ENCODE assay signal across 1 cellular context in genomic region chr1:43839056-43839455, GRCh38.
TF ChIP-seq lines count a peak whose summit lies in the region.

No MANE protein-coding gene starts in this region.

TF ChIP-seq in GM23338, 12 proteins besides CTCF, POLR2A, EP300 and RAD21 (continued from another document):
- TF ChIP-seq ETS1 (IDR thresholded peaks at IDR 0.05) (no peak), STAT1 (IDR thresholded peaks at IDR 0.05; ENCODE audit: unreplicated experiment) (no peak), EZH2phosphoT487 (IDR thresholded peaks at IDR 0.05; ENCODE audit: unreplicated experiment) (no peak), ZNF462 (CRISPR knock-in tag; IDR thresholded peaks at IDR 0.05) (no peak), ZNF114 (CRISPR knock-in tag; IDR thresholded peaks at IDR 0.05) (no peak), NANOG (IDR thresholded peaks at IDR 0.05; ENCODE audit: borderline replicate concordance) (no peak)
